9 cellular contexts compared by ENCODE assay signal in genomic region chr20:1423625-1424106, GRCh38. TPM values are rescaled to one million over a fixed set of nuclear protein-coding genes. Genes with fewer than 3 reads are reported as not detected.
DNase-seq lines count a peak whose midpoint lies in the region; ATAC-seq and TF ChIP-seq lines count a peak whose summit lies in the region.
"Had no signal": no experiment of that assay in that cellular context is flagged by ENCODE, and none has a peak within 500 bp of the region (broad histone marks: within the 10 kb centered on the region; RNA-seq: fewer than 3 reads in every experiment).

No MANE protein-coding gene starts in this region.

- no peaks in the 10 kb centered on the region for H3K36me3 ChIP-seq in brain microvascular endothelial cell (replicated peaks)
- H3K36me3 ChIP-seq: neutrophil had no signal

- in situ Hi-C loops in brain microvascular endothelial cell (cut with HindIII; ENCODE audit: low pct_ligation_motif_present, low sequenced_read_pairs): no loop called here

- H3K27ac ChIP-seq in brain microvascular endothelial cell: no peak overlapping the region
- H3K27ac ChIP-seq: neutrophil had no signal

- H3K27me3 ChIP-seq in brain microvascular endothelial cell (replicated peaks): no peaks in the 10 kb centered on the region

- H3K4me3 ChIP-seq in brain microvascular endothelial cell (ENCODE audit: low read depth, low read length): no peak overlapping the region

- peak; percentile 48 for TF ChIP-seq CTCF in brain microvascular endothelial cell (IDR thresholded peaks at IDR 0.05; ENCODE audit: low read depth, low read length, missing control alignments)

- ATAC-seq in GM18520 (IDR thresholded peaks at IDR 0.05; ENCODE audit: unreplicated experiment): no peak

- DNase-seq in NCI-H748 (lab: John Stamatoyannopoulos, UW; ENCODE audit: unreplicated experiment) (peak; percentile 79), NCI-H748 treated with DMSO at 0.1 percent for 48 hours (lab: John Stamatoyannopoulos, UW) (no peak), NCI-H146 (lab: John Stamatoyannopoulos, UW) (peak; percentile 63), brain microvascular endothelial cell (peak; percentile 78), mucosa of gallbladder (ENCODE audit: low spot score) (peak; percentile 73), GM19238 (ENCODE audit: insufficient read length, low spot score) (no peak), T1000 (lab: John Stamatoyannopoulos, UW) (no peak)

RNA-seq across cellular contexts. Expression of gene FKBP1A, which starts 30.8 kb away (rescaled TPM):
- total RNA-seq in mucosa of gallbladder: 177 TPM

RNA-seq across cellular contexts. Expression of gene NSFL1C, which starts 43.0 kb away (rescaled TPM):
- total RNA-seq in mucosa of gallbladder: 77.5 TPM

Comparison
In these comparisons a context has a peak if more than half of its experiments do, and no peak if none do; other contexts are left out.
1. DNase-seq: peak in NCI-H748 (single experiment), NCI-H146 (single experiment), brain microvascular endothelial cell (single experiment) and mucosa of gallbladder (single experiment); none in NCI-H748 treated with DMSO at 0.1 percent for 48 hours (single experiment), GM19238 (single experiment) and T1000 (single experiment).